Comparison of ENCODE assay signal across 1 cellular context in genomic region chr3:107928084-107928445, GRCh38.
TF ChIP-seq lines count a peak whose summit lies in the region.

No MANE protein-coding gene starts in this region.

TF ChIP-seq in GM12878, 131 proteins besides CTCF, POLR2A, EP300 and RAD21 (continued from another document):
- TF ChIP-seq MLLT1 (IDR thresholded peaks at IDR 0.05) (no peak), BHLHE40 (IDR thresholded peaks at IDR 0.05; ENCODE audit: borderline replicate concordance in 1 of 2, low read depth in 2 of 2, low read length in 1 of 2) (no peak), MTA2 (IDR thresholded peaks at IDR 0.05; ENCODE audit: low read depth) (no peak), ZNF384 (IDR thresholded peaks at IDR 0.05; ENCODE audit: borderline replicate concordance, low read depth, low read length) (no peak), ATF2 (IDR thresholded peaks at IDR 0.05; ENCODE audit: low read length) (no peak), KLF5 (IDR thresholded peaks at IDR 0.05; ENCODE audit: partially characterized antibody) (no peak), TCF12 (IDR thresholded peaks at IDR 0.05; ENCODE audit: low read depth, low read length) (no peak), ZNF217 (IDR thresholded peaks at IDR 0.05) (no peak), SRF (IDR thresholded peaks at IDR 0.05; ENCODE audit: low read depth in 2 of 2, low read length in 2 of 2) (no peak), CHD4 (IDR thresholded peaks at IDR 0.05) (no peak), BCL3 (IDR thresholded peaks at IDR 0.05; ENCODE audit: borderline replicate concordance, insufficient read depth, low read depth, low read length, poor library complexity, severe bottlenecking) (no peak), NFXL1 (IDR thresholded peaks at IDR 0.05; ENCODE audit: borderline replicate concordance) (no peak), ZNF207 (IDR thresholded peaks at IDR 0.05; ENCODE audit: borderline replicate concordance) (no peak), E4F1 (IDR thresholded peaks at IDR 0.05; ENCODE audit: borderline replicate concordance, partially characterized antibody) (no peak), CEBPB (IDR thresholded peaks at IDR 0.05; ENCODE audit: borderline replicate concordance in 1 of 2, low read depth in 2 of 2, low read length in 2 of 2) (no peak), PKNOX1 (IDR thresholded peaks at IDR 0.05) (no peak), HCFC1 (IDR thresholded peaks at IDR 0.05; ENCODE audit: low read length) (no peak)
